Comparison of ENCODE assay signal across 20 cellular contexts in the genomic region with DNA sequence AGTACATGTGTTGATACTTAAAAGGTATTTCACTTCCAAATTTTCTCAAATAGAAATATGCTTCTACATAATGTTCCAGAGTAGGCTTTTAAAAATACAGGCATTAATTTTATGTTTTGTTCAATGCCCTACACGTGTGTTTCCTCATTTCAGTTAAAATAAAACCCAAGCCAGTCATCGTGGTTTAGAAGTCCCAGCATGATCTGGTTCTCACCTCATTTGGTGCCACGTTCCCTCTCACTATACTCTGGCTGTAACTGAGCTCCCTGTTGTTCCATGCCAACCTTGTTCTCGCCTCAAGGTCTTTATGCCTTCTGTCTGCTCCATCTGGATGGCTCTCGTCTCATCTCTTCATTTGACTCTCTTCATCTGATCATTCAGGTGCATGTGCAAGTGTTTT. TPM values are rescaled to one million over a fixed set of nuclear protein-coding genes. Genes with fewer than 3 reads are reported as not detected.
A peak's percentile ranks its signal among the peaks of the same experiment; 100 is the strongest.
DNase-seq lines count a peak whose midpoint lies in the region; ATAC-seq, FAIRE-seq and TF ChIP-seq lines count a peak whose summit lies in the region.
"Had no signal": no experiment of that assay in that cellular context is flagged by ENCODE, and none has a peak within 500 bp of the region (broad histone marks: within the 10 kb centered on the region; RNA-seq: fewer than 3 reads in every experiment).

No MANE protein-coding gene starts in this region.

- FAIRE-seq in kidney (lab: Jason Lieb, UNC): no peak
- FAIRE-seq: A549, G401.6, GM12892, GM19239 had no signal

- no peaks in the 10 kb centered on the region for H3K9me2 ChIP-seq in GM23248 (ENCODE audit: insufficient read depth)

- intact Hi-C loops in kidney (cut with DNase I): no loop called here

- H3K4me2 ChIP-seq in GM23248 (ENCODE audit: unreplicated experiment): no peak overlapping the region
- H3K4me2 ChIP-seq: A549 had no signal

- H3K27ac ChIP-seq in kidney (ENCODE audit: low read depth in 2 of 2, low read length in 2 of 2) (no peak overlapping the region), GM23248 (no peak overlapping the region)
- H3K27ac ChIP-seq: A549, C4-2B, HL-60 had no signal

- TF ChIP-seq CTCF in kidney (IDR thresholded peaks at IDR 0.05; ENCODE audit: borderline replicate concordance, extremely low read depth, insufficient read depth): no peak

- H3F3A ChIP-seq in GM23248 (ENCODE audit: insufficient read depth): no peaks in the 10 kb centered on the region

- H3K4me3 ChIP-seq in Jurkat, Clone E6-1 (ENCODE audit: low read length): no peak overlapping the region
- H3K4me3 ChIP-seq in kidney (ENCODE audit: low read length in 2 of 2) (no peak overlapping the region), GM23248 (no peak overlapping the region)
- H3K4me3 ChIP-seq: A549 had no signal

- peak; percentile 6 for DNase-seq in Jurkat, Clone E6-1 (ENCODE audit: low read depth, low spot score)
- DNase-seq in MV-4-11 (lab: John Stamatoyannopoulos, UW): peak; percentile 24
- DNase-seq in cerebellar cortex (ENCODE audit: low spot score): peak; percentile 9
- peak; percentile 34 for DNase-seq in pons (ENCODE audit: low spot score)
- no peak for DNase-seq in kidney
- DNase-seq in GM23248: no peak
- DNase-seq: BE2C; CD4-positive, alpha-beta memory T cell; DMS79; HCEC 1CT; HFFc6 had no signal

- no peaks in the 10 kb centered on the region for H3K36me3 ChIP-seq in kidney (ENCODE audit: control insufficient read depth in 1 of 2, insufficient read depth in 2 of 2, low read length in 2 of 2)
- no peaks in the 10 kb centered on the region for H3K36me3 ChIP-seq in GM23248 (ENCODE audit: low read depth)
- H3K36me3 ChIP-seq: BE2C had no signal

- H4K20me1 ChIP-seq in GM23248 (ENCODE audit: insufficient read depth): no peaks in the 10 kb centered on the region

- no peak overlapping the region for H2AFZ ChIP-seq in GM23248

- H3K9me3 ChIP-seq in kidney (ENCODE audit: control insufficient read depth in 1 of 2, low read length in 2 of 2) (no peaks in the 10 kb centered on the region), GM23248 (ENCODE audit: low read depth) (no peaks in the 10 kb centered on the region)
- H3K9me3 ChIP-seq: BE2C had no signal

- H3K4me1 ChIP-seq in kidney (ENCODE audit: control insufficient read depth in 1 of 2, insufficient read depth in 1 of 2, low read depth in 1 of 2, low read length in 2 of 2) (no peaks in the 10 kb centered on the region), GM23248 (ENCODE audit: insufficient read depth) (no peaks in the 10 kb centered on the region)

- in situ Hi-C loops in GM23248 (cut with MboI): no loop called here

- no peaks in the 10 kb centered on the region for H3K79me2 ChIP-seq in GM23248 (ENCODE audit: insufficient read depth)

- no peaks in the 10 kb centered on the region for H3K27me3 ChIP-seq in GM23248 (replicated peaks; ENCODE audit: insufficient read depth)
- H3K27me3 ChIP-seq: BE2C had no signal

- ATAC-seq in GM18868 (IDR thresholded peaks at IDR 0.05; ENCODE audit: unreplicated experiment): no peak
- ATAC-seq: A549 had no signal

- WGBS in GM23248 (ENCODE audit: low coverage in 1 of 2, low lambda C conversion rate in 2 of 2, missing lambda C conversion rate in 2 of 2), 2 experiments: 36 to 38% methylated on average over 5 of the region's 5 CpGs

- H3K9ac ChIP-seq in kidney (ENCODE audit: low read length in 2 of 2) (no peak overlapping the region), GM23248 (no peak overlapping the region)

RNA-seq across cellular contexts. Expression of a gene that starts 32.6 kb away (rescaled TPM):
- polyA plus RNA-seq in Jurkat, Clone E6-1 (2012; ENCODE audit: insufficient read depth, insufficient read length): not detected
- not detected for total RNA-seq in kidney
- polyA plus RNA-seq in kidney (ENCODE audit: insufficient read depth, low read depth, low replicate concordance): not detected
- not detected in 2 replicates for total RNA-seq in GM23248 (2014; rRNA removed; shearing (Covaris generic))
- polyA plus RNA-seq in GM23248 (2016; fragmentation: Nextera tagmentation; extraction: Ambion mirVana): not detected in 2 replicates
- total RNA-seq: CD4-positive, alpha-beta memory T cell; H4; HFFc6 had no signal
- polyA plus RNA-seq: A549; AG04450; CD4-positive, alpha-beta memory T cell had no signal

Comparison
In these comparisons a context has a peak if more than half of its experiments do, and no peak if none do; other contexts are left out.
1. DNase-seq: peak in Jurkat, Clone E6-1 (single experiment), MV-4-11 (single experiment), cerebellar cortex (single experiment) and pons (single experiment); none in kidney (single experiment) and GM23248 (single experiment).